Comparison of ENCODE assay signal across 1 cellular context in genomic region chr2:9548506-9548905, GRCh38.
A peak's percentile ranks its signal among the peaks of the same experiment; 100 is the strongest.
TF ChIP-seq lines count a peak whose summit lies in the region.

No MANE protein-coding gene starts in this region.

TF ChIP-seq in GM12878, 131 proteins besides CTCF, POLR2A, EP300 and RAD21 (continued from another document):
- TF ChIP-seq MEF2A (IDR thresholded peaks at IDR 0.05; ENCODE audit: insufficient read depth, low read depth, low read length) = peak; percentile 38; the same call in 1 of the 2 replicates
- TF ChIP-seq IKZF2 (IDR thresholded peaks at IDR 0.05) = peak in 1 of 2 experiments; percentile 30; a peak in 2 of 4 replicates
- TF ChIP-seq POLR2AphosphoS2 (IDR thresholded peaks at IDR 0.05; ENCODE audit: low read depth, low read length) = no peak
- peak; percentile 86 for TF ChIP-seq CREB1 (IDR thresholded peaks at IDR 0.05; ENCODE audit: low read depth)
- peak; percentile 90 for TF ChIP-seq ATF2 (IDR thresholded peaks at IDR 0.05; ENCODE audit: low read length)
- TF ChIP-seq ZNF687 (IDR thresholded peaks at IDR 0.05) = 0 out of 2 replicates have a peak, but pooled peaks have one; percentile 42
- 0 out of 2 replicates have a peak, but pooled peaks have one; percentile 8 for TF ChIP-seq PKNOX1 (IDR thresholded peaks at IDR 0.05)
